ENCODE assay signal across 1 cellular context in the genomic region with DNA sequence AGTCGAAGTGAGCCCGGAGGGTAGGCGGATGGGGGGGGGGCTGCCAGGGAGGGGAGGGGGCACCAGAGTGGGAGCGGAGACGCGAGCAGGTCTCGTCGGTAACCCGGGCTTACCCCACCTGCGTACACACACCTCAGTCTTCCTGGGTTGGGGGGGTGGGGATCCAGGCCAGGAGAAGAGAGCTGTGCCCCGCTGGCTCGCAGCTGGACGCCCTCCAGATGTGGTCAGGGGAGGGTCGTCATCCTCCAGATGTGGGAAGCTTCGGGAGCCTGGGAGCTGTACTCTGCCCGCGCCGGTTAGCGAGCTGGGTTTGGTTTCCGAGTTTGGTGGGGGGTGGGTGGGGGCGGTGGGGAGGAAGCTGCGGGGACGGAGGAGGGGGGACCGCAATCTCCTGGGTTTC.
TF ChIP-seq lines count a peak whose summit lies in the region.

No MANE protein-coding gene starts in this region.

TF ChIP-seq in H1, 55 proteins besides CTCF, POLR2A, EP300 and RAD21:
- TF ChIP-seq CTBP2 (IDR thresholded peaks at IDR 0.05; ENCODE audit: borderline replicate concordance, insufficient read depth, insufficient read length, low read length) (no peak), KDM4A (IDR thresholded peaks at IDR 0.05; ENCODE audit: low read depth, low read length, severe bottlenecking) (peak; percentile 4)
